Comparison of ENCODE assay signal across 23 cellular contexts in the genomic region with DNA sequence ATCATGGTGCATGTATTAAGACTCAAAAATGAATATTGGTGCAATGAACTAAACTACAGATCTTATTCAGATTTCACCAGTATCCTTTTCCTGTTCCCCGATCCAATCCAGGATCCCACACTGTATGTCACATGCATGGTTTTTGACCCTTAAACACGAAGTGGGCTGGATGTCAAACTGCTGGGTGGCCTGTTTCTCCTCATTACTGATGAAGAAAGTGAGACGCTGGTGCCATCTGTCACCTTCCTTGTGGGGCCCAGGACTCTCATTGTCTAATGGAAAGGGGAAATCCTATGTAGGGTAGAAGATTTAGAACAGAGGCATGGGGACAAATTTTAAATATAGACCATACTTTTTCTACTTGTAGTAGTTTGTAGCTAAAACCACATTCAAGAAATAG.
"Had no signal": no experiment of that assay in that cellular context is flagged by ENCODE, and none has a peak within 500 bp of the region (broad histone marks: within the 10 kb centered on the region; RNA-seq: fewer than 3 reads in every experiment).

No MANE protein-coding gene starts in this region.

- H3K27ac Mint-ChIP-seq: immature natural killer cell; naive B cell; natural killer cell treated with Interleukin-12 subunit alpha and Interleukin-12 subunit beta and Interleukin-15 and Interleukin-18, amount 100 ng/mL, for 72 hours; neural progenitor cell; stimulated activated memory B cell treated with anti-CD40 and anti-IgM and Interleukin-4, amounts not matched to agents 10 μg/mL and 1 μg/mL and 100 μg/mL, for 72 hours had no signal

- H3K27me3 Mint-ChIP-seq: natural killer cell treated with Interleukin-12 subunit alpha and Interleukin-12 subunit beta and Interleukin-15 and Interleukin-18, amount 100 ng/mL, for 72 hours had no signal

- H3K4me3 Mint-ChIP-seq: immature natural killer cell; naive B cell; natural killer cell treated with Interleukin-12 subunit alpha and Interleukin-12 subunit beta and Interleukin-15 and Interleukin-18, amount 100 ng/mL, for 72 hours; neural progenitor cell; stimulated activated memory B cell treated with anti-CD40 and anti-IgM and Interleukin-4, amounts not matched to agents 10 μg/mL and 1 μg/mL and 100 μg/mL, for 72 hours had no signal

- H3K4me1 Mint-ChIP-seq: immature natural killer cell; stimulated activated memory B cell treated with anti-CD40 and anti-IgM and Interleukin-4, amounts not matched to agents 10 μg/mL and 1 μg/mL and 100 μg/mL, for 72 hours had no signal

- DNase-seq: dermis blood vessel endothelial cell; effector memory CD4-positive, alpha-beta T cell; foreskin keratinocyte; heart right ventricle; hippocampal formation; immature natural killer cell; islet precursor cell; kidney glomerular epithelial cell; left colon; left ventricle myocardium superior; lower lobe of right lung; mucosa of descending colon; naive B cell; stimulated activated CD4-positive, alpha-beta T cell treated with anti-CD3 and anti-CD28 coated beads, Interleukin-12 subunit alpha, Interleukin-12 subunit beta, amount 100 ng/mL, for 4 hours; stimulated activated CD4-positive, alpha-beta T cell treated with anti-CD3 and anti-CD28 coated beads, Interleukin-2, amount 100 ng/mL, for 24 hours; stimulated activated CD4-positive, alpha-beta T cell treated with anti-CD3 and anti-CD28 coated beads, Interleukin-4, amount 100 ng/mL, for 4 hours; stimulated activated naive CD8-positive, alpha-beta T cell treated with anti-CD3 and anti-CD28 coated beads, Interleukin-15, Interleukin-2, amounts not matched to agents 100 U/mL and 50 U/mL, for 24 hours; substantia nigra; testis; upper lobe of left lung had no signal
